Comparison of ENCODE assay signal across 1 cellular context in genomic region chr2:134372141-134372540, GRCh38.
TF ChIP-seq lines count a peak whose summit lies in the region.

No MANE protein-coding gene starts in this region.

TF ChIP-seq in IMR-90, 13 proteins besides CTCF, POLR2A, EP300 and RAD21:
- TF ChIP-seq NFE2L2 (IDR thresholded peaks at IDR 0.05; ENCODE audit: low read depth, low read length) (no peak), MAZ (IDR thresholded peaks at IDR 0.05; ENCODE audit: borderline replicate concordance, low read depth, low read length) (no peak), CHD1 (IDR thresholded peaks at IDR 0.05; ENCODE audit: low read depth, low read length) (no peak), ELK1 (IDR thresholded peaks at IDR 0.05; ENCODE audit: borderline replicate concordance, low read depth, low read length) (no peak), BHLHE40 (IDR thresholded peaks at IDR 0.05; ENCODE audit: low read depth, low read length) (no peak), RFX5 (IDR thresholded peaks at IDR 0.05; ENCODE audit: low read depth, low read length) (no peak; the same call in 1 of the 2 replicates)
